ENCODE assay signal across 8 cellular contexts in the genomic region with DNA sequence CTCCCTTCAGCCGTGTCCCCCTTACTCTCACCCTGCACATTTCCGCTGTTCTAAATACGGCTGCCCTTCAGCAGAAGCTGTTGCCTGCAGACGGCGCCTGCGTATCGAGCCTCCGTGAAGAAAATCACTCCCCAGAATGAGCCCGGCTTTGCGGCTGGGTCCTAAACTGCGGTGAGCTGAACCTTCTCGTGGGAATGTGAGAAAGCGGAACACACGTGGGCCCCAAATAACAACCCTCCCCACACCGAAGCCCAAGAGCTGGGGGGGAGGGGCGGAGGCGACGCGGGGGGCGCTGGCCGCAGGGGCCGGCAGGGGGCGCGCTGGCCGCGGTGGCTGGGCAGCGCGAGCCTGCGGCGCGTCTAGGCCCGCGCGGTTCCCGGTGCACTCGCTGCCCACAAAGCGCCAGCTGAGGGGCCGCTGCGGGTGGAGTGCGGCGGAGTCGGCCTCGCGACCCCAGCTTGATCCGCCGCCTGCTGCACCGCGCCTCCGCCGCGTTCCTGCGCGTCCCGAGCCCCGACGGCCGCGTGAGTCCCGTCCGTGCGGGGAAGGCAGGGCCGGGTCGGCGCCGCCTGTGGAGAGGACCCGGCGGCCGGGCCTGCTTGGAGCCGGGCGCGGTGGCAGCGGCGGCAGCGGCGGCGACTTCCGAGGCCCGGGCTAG. TPM values are rescaled to one million over a fixed set of nuclear protein-coding genes. Genes with fewer than 3 reads are reported as not detected.
A peak's percentile ranks its signal among the peaks of the same experiment; 100 is the strongest.
DNase-seq lines count a peak whose midpoint lies in the region; ATAC-seq and TF ChIP-seq lines count a peak whose summit lies in the region.

A gene with protein sequence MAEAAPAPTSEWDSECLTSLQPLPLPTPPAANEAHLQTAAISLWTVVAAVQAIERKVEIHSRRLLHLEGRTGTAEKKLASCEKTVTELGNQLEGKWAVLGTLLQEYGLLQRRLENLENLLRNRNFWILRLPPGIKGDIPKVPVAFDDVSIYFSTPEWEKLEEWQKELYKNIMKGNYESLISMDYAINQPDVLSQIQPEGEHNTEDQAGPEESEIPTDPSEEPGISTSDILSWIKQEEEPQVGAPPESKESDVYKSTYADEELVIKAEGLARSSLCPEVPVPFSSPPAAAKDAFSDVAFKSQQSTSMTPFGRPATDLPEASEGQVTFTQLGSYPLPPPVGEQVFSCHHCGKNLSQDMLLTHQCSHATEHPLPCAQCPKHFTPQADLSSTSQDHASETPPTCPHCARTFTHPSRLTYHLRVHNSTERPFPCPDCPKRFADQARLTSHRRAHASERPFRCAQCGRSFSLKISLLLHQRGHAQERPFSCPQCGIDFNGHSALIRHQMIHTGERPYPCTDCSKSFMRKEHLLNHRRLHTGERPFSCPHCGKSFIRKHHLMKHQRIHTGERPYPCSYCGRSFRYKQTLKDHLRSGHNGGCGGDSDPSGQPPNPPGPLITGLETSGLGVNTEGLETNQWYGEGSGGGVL (plus strand): TSS at position 382 of the 658 bp plus-strand sequence. CDS start 290 bp downstream, outside the sequence.

- H3K36me3 ChIP-seq in duodenal mucosa (ENCODE audit: control insufficient read depth in 1 of 2, insufficient read depth in 2 of 2, low read length in 2 of 2) (peaks cover 0 to 3% of the 10 kb centered on the region in 2 donors), lower lobe of right lung (no peaks in the 10 kb centered on the region)

- POLR2A ChIA-PET in activated CD4-positive, alpha-beta memory T cell treated with anti-CD3 and anti-CD28 coated beads for 36 hours (lab: Charles Lee): interaction anchor here (0.6 to 3.4 kb wide), 8 partner anchors 15 to 295 kb away, joined by 3 to 32 read pairs (median 6); a partner anchor contains a TSS

- H3K27me3 ChIP-seq in duodenal mucosa (ENCODE audit: control insufficient read depth in 1 of 2, insufficient read depth in 2 of 2, low read length in 2 of 2): no peaks in the 10 kb centered on the region
- H3K27me3 ChIP-seq in lower lobe of right lung (ENCODE audit: low read depth): no peaks in the 10 kb centered on the region

- peaks cover 26% of the 10 kb centered on the region for H3K4me1 Mint-ChIP-seq in CD14-positive monocyte
- H3K4me1 Mint-ChIP-seq in activated CD4-positive, alpha-beta memory T cell treated with anti-CD3 and anti-CD28 coated beads for 36 hours (ENCODE audit: low read depth): peaks cover 31% of the 10 kb centered on the region

- no peaks in the 10 kb centered on the region for H3K9me3 ChIP-seq in duodenal mucosa (ENCODE audit: control insufficient read depth in 1 of 2, low read length in 2 of 2)
- H3K9me3 ChIP-seq in lower lobe of right lung: no peaks in the 10 kb centered on the region

- H3K4me3 ChIP-seq in duodenal mucosa (ENCODE audit: low read depth in 1 of 2, low read length in 2 of 2) (peak within 1 kb of the TSS; percentile 93 to 95), lower lobe of right lung (peak within 1 kb of the TSS; percentile 93)

- peaks cover 0 to 3% (median 0%) of the 10 kb centered on the region in 7 donors for H3K9me3 Mint-ChIP-seq in CD14-positive monocyte
- no peaks in the 10 kb centered on the region for H3K9me3 Mint-ChIP-seq in activated CD4-positive, alpha-beta memory T cell treated with anti-CD3 and anti-CD28 coated beads for 36 hours

- intact Hi-C loops in CD14-positive monocyte (cut with micrococcal nuclease): loop anchor here (1.0 to 5.0 kb wide), 3 partner anchors 20 to 120 kb away; a partner anchor contains a TSS
- intact Hi-C loops in activated CD4-positive, alpha-beta memory T cell treated with anti-CD3 and anti-CD28 coated beads for 36 hours (cut with micrococcal nuclease): loop anchor here (1.0 to 10.0 kb wide), 10 partner anchors 21 to 728 kb away; a partner anchor contains a TSS
- intact Hi-C loops in lower lobe of right lung (cut with DNase I): no loop called here

- CTCF ChIA-PET in activated CD4-positive, alpha-beta memory T cell treated with anti-CD3 and anti-CD28 coated beads for 36 hours (lab: Charles Lee): interaction anchor here (0.6 to 4.0 kb wide), 26 partner anchors 9 to 348 kb away, joined by 3 to 49 read pairs (median 5); a partner anchor contains a TSS

- TF ChIP-seq CTCF in CD14-positive monocyte (IDR thresholded peaks at IDR 0.05): peak; percentile 95
- TF ChIP-seq CTCF in lower lobe of right lung (IDR thresholded peaks at IDR 0.05): peak; percentile 66

- peak within 1 kb of the TSS; percentile 92 to 95 for H3K9ac ChIP-seq in duodenal mucosa (ENCODE audit: low read depth in 1 of 2, low read length in 2 of 2)

- peak within 1 kb of the TSS; percentile 90 to 97 (median 93) for H3K27ac Mint-ChIP-seq in CD14-positive monocyte
- H3K27ac Mint-ChIP-seq in activated CD4-positive, alpha-beta memory T cell treated with anti-CD3 and anti-CD28 coated beads for 36 hours: peak within 1 kb of the TSS; percentile 87

- ATAC-seq in HG03432 (IDR thresholded peaks at IDR 0.05; ENCODE audit: unreplicated experiment) (peak; percentile 78), lower lobe of right lung (peak; percentile 93 to 97)

- DNase-seq in CD14-positive monocyte (ENCODE audit: low spot score): peak; percentile 81
- DNase-seq in GM19238 (ENCODE audit: insufficient read length, low spot score): peak; percentile 91
- peak; percentile 65 for DNase-seq in NCI-H774 (lab: John Stamatoyannopoulos, UW)
- DNase-seq in activated CD4-positive, alpha-beta memory T cell treated with anti-CD3 and anti-CD28 coated beads for 36 hours: peak; percentile 86
- DNase-seq in lower lobe of right lung: peak; percentile 85
- DNase-seq in stimulated activated CD4-positive, alpha-beta T cell treated with anti-CD3 and anti-CD28 coated beads, TNF-alpha, amount 100 ng/mL, for 24 hours (ENCODE audit: low read depth in 3 of 3): peak; percentile 63 to 77 (median 71)

- H3K36me3 Mint-ChIP-seq in CD14-positive monocyte: peaks cover 3 to 7% of the 10 kb centered on the region in 2 donors
- H3K36me3 Mint-ChIP-seq in activated CD4-positive, alpha-beta memory T cell treated with anti-CD3 and anti-CD28 coated beads for 36 hours: peaks cover 1% of the 10 kb centered on the region

- no peaks in the 10 kb centered on the region for H3K27me3 Mint-ChIP-seq in CD14-positive monocyte (ENCODE audit: low read depth in 3 of 3)
- no peaks in the 10 kb centered on the region for H3K27me3 Mint-ChIP-seq in activated CD4-positive, alpha-beta memory T cell treated with anti-CD3 and anti-CD28 coated beads for 36 hours

- H3K27ac ChIP-seq in duodenal mucosa (ENCODE audit: low read depth, low read length) (peak within 1 kb of the TSS; percentile 84), lower lobe of right lung (peak within 1 kb of the TSS; percentile 95)

- peak within 1 kb of the TSS; percentile 95 to 96 for H3K4me3 Mint-ChIP-seq in CD14-positive monocyte
- peak within 1 kb of the TSS; percentile 79 for H3K4me3 Mint-ChIP-seq in activated CD4-positive, alpha-beta memory T cell treated with anti-CD3 and anti-CD28 coated beads for 36 hours

- H3K4me1 ChIP-seq in duodenal mucosa (ENCODE audit: control insufficient read depth in 1 of 2, insufficient read depth in 2 of 2, low read length in 2 of 2) (peaks cover 8 to 16% of the 10 kb centered on the region in 2 donors), lower lobe of right lung (peaks cover 21% of the 10 kb centered on the region)

RNA-seq across cellular contexts. Expression of the gene that starts here (rescaled TPM):
- polyA plus RNA-seq in CD14-positive monocyte: 1 to 10 TPM; 3.0 to 3.7 TPM
- 1 to 10 TPM; 8.4 to 9.4 TPM for total RNA-seq in activated CD4-positive, alpha-beta memory T cell treated with anti-CD3 and anti-CD28 coated beads for 36 hours
- total RNA-seq in lower lobe of right lung: 13.2 TPM

Comparison
In these comparisons a context has a peak if more than half of its experiments do, and no peak if none do; other contexts are left out.
1. Peak in every context shown above with its lines: DNase-seq, ATAC-seq, H3K4me3 ChIP-seq and H3K27ac ChIP-seq.